In the genomic region with DNA sequence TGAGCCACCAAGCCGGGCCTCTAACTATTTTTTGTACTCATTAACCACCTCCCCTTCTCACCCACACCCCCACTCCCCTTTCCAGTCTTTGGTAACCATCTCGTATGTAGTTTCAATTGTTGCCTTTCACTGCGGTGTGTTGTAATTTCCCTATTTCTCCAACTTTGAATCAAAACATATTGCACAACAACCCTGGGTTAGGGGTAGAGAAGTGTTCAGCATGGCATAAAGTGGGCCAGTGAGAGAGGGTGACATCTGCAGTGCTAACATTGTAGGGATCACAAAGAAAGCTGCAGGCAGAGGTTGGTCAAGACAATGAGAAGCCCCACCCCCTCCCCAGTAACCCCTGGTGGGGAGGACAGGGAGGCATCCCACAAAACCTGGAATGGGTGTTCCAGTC, we compare ENCODE assay signal across 1 cellular context.
TF ChIP-seq lines count a peak whose summit lies in the region.

No MANE protein-coding gene starts in this region.

TF ChIP-seq in GM23338, 12 proteins besides CTCF, POLR2A, EP300 and RAD21 (continued from another document):
- TF ChIP-seq, protein P1, sequence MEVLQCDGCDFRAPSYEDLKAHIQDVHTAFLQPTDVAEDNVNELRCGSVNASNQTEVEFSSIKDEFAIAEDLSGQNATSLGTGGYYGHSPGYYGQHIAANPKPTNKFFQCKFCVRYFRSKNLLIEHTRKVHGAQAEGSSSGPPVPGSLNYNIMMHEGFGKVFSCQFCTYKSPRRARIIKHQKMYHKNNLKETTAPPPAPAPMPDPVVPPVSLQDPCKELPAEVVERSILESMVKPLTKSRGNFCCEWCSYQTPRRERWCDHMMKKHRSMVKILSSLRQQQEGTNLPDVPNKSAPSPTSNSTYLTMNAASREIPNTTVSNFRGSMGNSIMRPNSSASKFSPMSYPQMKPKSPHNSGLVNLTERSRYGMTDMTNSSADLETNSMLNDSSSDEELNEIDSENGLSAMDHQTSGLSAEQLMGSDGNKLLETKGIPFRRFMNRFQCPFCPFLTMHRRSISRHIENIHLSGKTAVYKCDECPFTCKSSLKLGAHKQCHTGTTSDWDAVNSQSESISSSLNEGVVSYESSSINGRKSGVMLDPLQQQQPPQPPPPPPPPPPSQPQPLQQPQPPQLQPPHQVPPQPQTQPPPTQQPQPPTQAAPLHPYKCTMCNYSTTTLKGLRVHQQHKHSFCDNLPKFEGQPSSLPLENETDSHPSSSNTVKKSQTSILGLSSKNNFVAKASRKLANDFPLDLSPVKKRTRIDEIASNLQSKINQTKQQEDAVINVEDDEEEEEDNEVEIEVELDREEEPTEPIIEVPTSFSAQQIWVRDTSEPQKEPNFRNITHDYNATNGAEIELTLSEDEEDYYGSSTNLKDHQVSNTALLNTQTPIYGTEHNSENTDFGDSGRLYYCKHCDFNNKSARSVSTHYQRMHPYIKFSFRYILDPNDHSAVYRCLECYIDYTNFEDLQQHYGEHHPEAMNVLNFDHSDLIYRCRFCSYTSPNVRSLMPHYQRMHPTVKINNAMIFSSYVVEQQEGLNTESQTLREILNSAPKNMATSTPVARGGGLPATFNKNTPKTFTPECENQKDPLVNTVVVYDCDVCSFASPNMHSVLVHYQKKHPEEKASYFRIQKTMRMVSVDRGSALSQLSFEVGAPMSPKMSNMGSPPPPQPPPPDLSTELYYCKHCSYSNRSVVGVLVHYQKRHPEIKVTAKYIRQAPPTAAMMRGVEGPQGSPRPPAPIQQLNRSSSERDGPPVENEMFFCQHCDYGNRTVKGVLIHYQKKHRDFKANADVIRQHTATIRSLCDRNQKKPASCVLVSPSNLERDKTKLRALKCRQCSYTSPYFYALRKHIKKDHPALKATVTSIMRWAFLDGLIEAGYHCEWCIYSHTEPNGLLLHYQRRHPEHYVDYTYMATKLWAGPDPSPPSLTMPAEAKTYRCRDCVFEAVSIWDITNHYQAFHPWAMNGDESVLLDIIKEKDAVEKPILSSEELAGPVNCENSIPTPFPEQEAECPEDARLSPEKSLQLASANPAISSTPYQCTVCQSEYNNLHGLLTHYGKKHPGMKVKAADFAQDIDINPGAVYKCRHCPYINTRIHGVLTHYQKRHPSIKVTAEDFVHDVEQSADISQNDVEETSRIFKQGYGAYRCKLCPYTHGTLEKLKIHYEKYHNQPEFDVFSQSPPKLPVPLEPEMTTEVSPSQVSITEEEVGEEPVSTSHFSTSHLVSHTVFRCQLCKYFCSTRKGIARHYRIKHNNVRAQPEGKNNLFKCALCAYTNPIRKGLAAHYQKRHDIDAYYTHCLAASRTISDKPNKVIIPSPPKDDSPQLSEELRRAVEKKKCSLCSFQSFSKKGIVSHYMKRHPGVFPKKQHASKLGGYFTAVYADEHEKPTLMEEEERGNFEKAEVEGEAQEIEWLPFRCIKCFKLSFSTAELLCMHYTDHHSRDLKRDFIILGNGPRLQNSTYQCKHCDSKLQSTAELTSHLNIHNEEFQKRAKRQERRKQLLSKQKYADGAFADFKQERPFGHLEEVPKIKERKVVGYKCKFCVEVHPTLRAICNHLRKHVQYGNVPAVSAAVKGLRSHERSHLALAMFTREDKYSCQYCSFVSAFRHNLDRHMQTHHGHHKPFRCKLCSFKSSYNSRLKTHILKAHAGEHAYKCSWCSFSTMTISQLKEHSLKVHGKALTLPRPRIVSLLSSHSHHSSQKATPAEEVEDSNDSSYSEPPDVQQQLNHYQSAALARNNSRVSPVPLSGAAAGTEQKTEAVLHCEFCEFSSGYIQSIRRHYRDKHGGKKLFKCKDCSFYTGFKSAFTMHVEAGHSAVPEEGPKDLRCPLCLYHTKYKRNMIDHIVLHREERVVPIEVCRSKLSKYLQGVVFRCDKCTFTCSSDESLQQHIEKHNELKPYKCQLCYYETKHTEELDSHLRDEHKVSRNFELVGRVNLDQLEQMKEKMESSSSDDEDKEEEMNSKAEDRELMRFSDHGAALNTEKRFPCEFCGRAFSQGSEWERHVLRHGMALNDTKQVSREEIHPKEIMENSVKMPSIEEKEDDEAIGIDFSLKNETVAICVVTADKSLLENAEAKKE (CRISPR knock-in tag; IDR thresholded peaks at IDR 0.05), result no peak
- TF ChIP-seq POLR2AphosphoS5 (IDR thresholded peaks at IDR 0.05; ENCODE audit: low read depth) (no peak), ZNF331 (CRISPR knock-in tag; IDR thresholded peaks at IDR 0.05; ENCODE audit: low read depth) (no peak), ZNF114 (CRISPR knock-in tag; IDR thresholded peaks at IDR 0.05) (no peak), EZH2phosphoT487 (IDR thresholded peaks at IDR 0.05; ENCODE audit: unreplicated experiment) (no peak)
